ENCODE assay signal across 1 cellular context in the genomic region with DNA sequence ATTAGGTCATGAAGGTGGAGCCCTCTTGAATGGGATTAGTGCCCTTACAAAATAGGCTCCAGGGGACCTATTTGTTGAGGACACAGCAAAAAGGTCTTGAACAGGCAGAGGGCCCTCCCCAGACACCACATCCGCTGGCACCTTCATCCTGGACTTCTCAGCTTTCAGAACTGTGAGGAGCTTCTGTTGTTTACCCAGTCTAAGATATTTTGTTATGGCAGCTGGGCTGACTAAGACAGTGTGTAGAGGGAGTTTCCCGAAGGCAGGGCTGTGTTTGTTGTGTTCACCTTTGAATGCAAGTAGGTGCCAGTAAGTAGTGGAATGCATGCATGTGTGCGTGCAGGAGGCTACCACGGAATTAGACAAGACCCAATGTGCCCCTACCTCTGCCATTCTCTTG.
TF ChIP-seq lines count a peak whose summit lies in the region.

No MANE protein-coding gene starts in this region.

TF ChIP-seq in GM12878, 131 proteins besides CTCF, POLR2A, EP300 and RAD21:
- TF ChIP-seq TCF12 (IDR thresholded peaks at IDR 0.05; ENCODE audit: low read depth, low read length) (no peak), NBN (IDR thresholded peaks at IDR 0.05) (no peak), IKZF1 (conservative IDR thresholded peaks at IDR 0.05) (no peak), SREBF1 (IDR thresholded peaks at IDR 0.05; ENCODE audit: low read length) (no peak), CBFB (IDR thresholded peaks at IDR 0.05; ENCODE audit: low read depth) (no peak), CBX3 (IDR thresholded peaks at IDR 0.05; ENCODE audit: borderline replicate concordance, low read depth) (no peak)
TF ChIP-seq in GM12878: peak in this region for 0.
